In the genomic region with DNA sequence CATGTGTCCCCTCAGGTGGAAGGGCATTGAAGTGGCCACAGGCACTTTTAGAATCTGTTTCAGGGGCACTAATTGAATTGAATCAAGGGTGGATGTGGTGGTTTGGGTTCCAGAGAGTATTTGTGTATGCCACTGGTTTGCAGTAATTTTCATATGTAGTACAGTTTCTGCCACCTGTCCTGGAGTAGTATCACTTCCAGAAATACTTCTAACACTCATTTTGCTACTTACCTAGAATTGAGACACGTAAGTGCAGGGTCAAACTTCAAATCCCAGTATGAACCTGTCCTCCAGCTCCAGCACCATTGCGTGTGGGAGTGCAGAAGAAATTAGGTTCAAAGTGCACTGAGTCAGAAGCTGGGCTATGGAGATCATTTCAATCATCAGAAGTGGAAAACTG, we compare ENCODE assay signal across 16 cellular contexts. TPM values are rescaled to one million over a fixed set of nuclear protein-coding genes. Genes with fewer than 3 reads are reported as not detected.
DNase-seq lines count a peak whose midpoint lies in the region; ATAC-seq and TF ChIP-seq lines count a peak whose summit lies in the region.
"Had no signal": no experiment of that assay in that cellular context is flagged by ENCODE, and none has a peak within 500 bp of the region (broad histone marks: within the 10 kb centered on the region; RNA-seq: fewer than 3 reads in every experiment).

No MANE protein-coding gene starts in this region.

- TF ChIP-seq POLR2A in transverse colon (IDR thresholded peaks at IDR 0.05) = peak; percentile 11

- ATAC-seq in activated T-cell treated with anti-CD3 and anti-CD28 coated beads, Interleukin-2, amount 50 U/mL, for 72 hours (replicated peaks in 1 of 2) = peak; percentile 32 to 71
- ATAC-seq in HG03025 (IDR thresholded peaks at IDR 0.05; ENCODE audit: low FRiP score, unreplicated experiment) (peak; percentile 45), activated B cell treated with CpG ODN at 0.5 μM for 24 hours (ENCODE audit: low read depth) (no peak)

- peaks cover 30 to 69% (median 38%) of the 10 kb centered on the region in 4 donors for H3K4me1 ChIP-seq in transverse colon
- H3K4me1 ChIP-seq: parathyroid adenoma had no signal

- POLR2A ChIA-PET in activated B cell treated with CpG ODN at 0.5 μM for 24 hours (lab: Charles Lee) = interaction anchor here (0.7 to 1.2 kb wide), 3 partner anchors 45 to 66 kb away, joined by 3 read pairs; no protein-coding TSS in a partner anchor

- 29 to 52% methylated on average over 2 of the region's 2 CpGs for WGBS in transverse colon (ENCODE audit: low coverage in 1 of 2), 2 donors

- no peaks in the 10 kb centered on the region for H3K36me3 Mint-ChIP-seq in activated T-cell treated with anti-CD3 and anti-CD28 coated beads, Interleukin-2, amount 50 U/mL, for 72 hours (ENCODE audit: insufficient read depth in 2 of 2)
- H3K36me3 Mint-ChIP-seq in activated T-cell treated with anti-CD3 and anti-CD28 coated beads, Interleukin-2, amount 50 U/mL, for 24 hours (ENCODE audit: low read depth) = no peaks in the 10 kb centered on the region
- H3K36me3 Mint-ChIP-seq in activated B cell treated with CpG ODN at 0.5 μM for 24 hours (ENCODE audit: low read depth) = no peaks in the 10 kb centered on the region
- H3K36me3 Mint-ChIP-seq: activated naive CD4-positive, alpha-beta T cell treated with anti-CD3 and anti-CD28 coated beads, Interleukin-2, amount 50 U/mL, for 24 hours had no signal

- in situ Hi-C loops in transverse colon (cut with MboI; ENCODE audit: low pct_ligation_motif_present in 1 of 4, low pct_unique_long_range_greater_than_20kb in 1 of 4, low sequenced_read_pairs in 3 of 4) = loop anchor here in 1 of 4 donors (10.0 to 25.0 kb wide), 2 partner anchors 66 to 307 kb away; no protein-coding TSS in a partner anchor

- intact Hi-C loops in activated B cell treated with CpG ODN at 0.5 μM for 24 hours (cut with micrococcal nuclease) (loop anchor here (10.0 kb wide), 1 partner anchor 464 kb away; no protein-coding TSS in a partner anchor), transverse colon (cut with DNase I; ENCODE audit: low total_unique reads) (no loop called here)

- H3K9me3 Mint-ChIP-seq in activated T-cell treated with anti-CD3 and anti-CD28 coated beads, Interleukin-2, amount 50 U/mL, for 72 hours = no peaks in the 10 kb centered on the region
- H3K9me3 Mint-ChIP-seq in activated T-cell treated with anti-CD3 and anti-CD28 coated beads, Interleukin-2, amount 50 U/mL, for 24 hours = no peaks in the 10 kb centered on the region
- no peaks in the 10 kb centered on the region for H3K9me3 Mint-ChIP-seq in activated B cell treated with CpG ODN at 0.5 μM for 24 hours
- H3K9me3 Mint-ChIP-seq: activated naive CD4-positive, alpha-beta T cell treated with anti-CD3 and anti-CD28 coated beads, Interleukin-2, amount 50 U/mL, for 24 hours had no signal

- CTCF ChIA-PET in activated B cell treated with CpG ODN at 0.5 μM for 24 hours (lab: Charles Lee) = interaction anchor here (5.0 kb wide), 1 partner anchor 67 kb away, joined by 38 read pairs; no protein-coding TSS in a partner anchor

- H3K4me3 ChIP-seq in transverse colon = no peak overlapping the region

- H3K27me3 Mint-ChIP-seq in activated T-cell treated with anti-CD3 and anti-CD28 coated beads, Interleukin-2, amount 50 U/mL, for 72 hours (ENCODE audit: low read depth) = no peaks in the 10 kb centered on the region
- H3K27me3 Mint-ChIP-seq in activated T-cell treated with anti-CD3 and anti-CD28 coated beads, Interleukin-2, amount 50 U/mL, for 24 hours = no peaks in the 10 kb centered on the region
- H3K27me3 Mint-ChIP-seq in activated B cell treated with CpG ODN at 0.5 μM for 24 hours = peaks cover 7% of the 10 kb centered on the region
- H3K27me3 Mint-ChIP-seq: activated naive CD4-positive, alpha-beta T cell treated with anti-CD3 and anti-CD28 coated beads, Interleukin-2, amount 50 U/mL, for 24 hours had no signal

- no peak for TF ChIP-seq EP300 in transverse colon (IDR thresholded peaks at IDR 0.05; ENCODE audit: low read depth)

- no peak for TF ChIP-seq CTCF in activated B cell treated with CpG ODN at 0.5 μM for 24 hours (IDR thresholded peaks at IDR 0.05)
- no peak for TF ChIP-seq CTCF in transverse colon (IDR thresholded peaks at IDR 0.05)

- peaks cover 23% of the 10 kb centered on the region for H3K4me1 Mint-ChIP-seq in activated T-cell treated with anti-CD3 and anti-CD28 coated beads, Interleukin-2, amount 50 U/mL, for 72 hours (ENCODE audit: low read depth)
- peaks cover 31% of the 10 kb centered on the region for H3K4me1 Mint-ChIP-seq in activated T-cell treated with anti-CD3 and anti-CD28 coated beads, Interleukin-2, amount 50 U/mL, for 24 hours (ENCODE audit: low read depth)
- peaks cover 56% of the 10 kb centered on the region for H3K4me1 Mint-ChIP-seq in activated B cell treated with CpG ODN at 0.5 μM for 24 hours

- no peaks in the 10 kb centered on the region for H3K36me3 ChIP-seq in transverse colon

- peak overlapping the region; percentile 68 to 80 (median 78) for H3K27ac ChIP-seq in transverse colon
- H3K27ac ChIP-seq: parathyroid adenoma had no signal

- no peak overlapping the region for H3K4me3 Mint-ChIP-seq in activated T-cell treated with anti-CD3 and anti-CD28 coated beads, Interleukin-2, amount 50 U/mL, for 72 hours
- no peak overlapping the region for H3K4me3 Mint-ChIP-seq in activated T-cell treated with anti-CD3 and anti-CD28 coated beads, Interleukin-2, amount 50 U/mL, for 24 hours
- no peak overlapping the region for H3K4me3 Mint-ChIP-seq in activated B cell treated with CpG ODN at 0.5 μM for 24 hours
- H3K4me3 Mint-ChIP-seq: activated naive CD4-positive, alpha-beta T cell treated with anti-CD3 and anti-CD28 coated beads, Interleukin-2, amount 50 U/mL, for 24 hours had no signal

- no peaks in the 10 kb centered on the region for H3K27me3 ChIP-seq in transverse colon

- no peak overlapping the region for H3K27ac Mint-ChIP-seq in activated T-cell treated with anti-CD3 and anti-CD28 coated beads, Interleukin-2, amount 50 U/mL, for 72 hours
- no peak overlapping the region for H3K27ac Mint-ChIP-seq in activated T-cell treated with anti-CD3 and anti-CD28 coated beads, Interleukin-2, amount 50 U/mL, for 24 hours
- no peak overlapping the region for H3K27ac Mint-ChIP-seq in activated B cell treated with CpG ODN at 0.5 μM for 24 hours
- H3K27ac Mint-ChIP-seq: activated naive CD4-positive, alpha-beta T cell treated with anti-CD3 and anti-CD28 coated beads, Interleukin-2, amount 50 U/mL, for 24 hours had no signal

- no peak for DNase-seq in activated T-cell treated with anti-CD3 and anti-CD28 coated beads, Interleukin-2, amount 50 U/mL, for 72 hours
- DNase-seq in activated T-cell treated with anti-CD3 and anti-CD28 coated beads, Interleukin-2, amount 50 U/mL, for 24 hours = no peak
- DNase-seq in activated B cell treated with CpG ODN at 0.5 μM for 24 hours (peak; percentile 7), transverse colon (peak; percentile 61), NCI-H2081 (lab: John Stamatoyannopoulos, UW) (no peak), COR-L47 (lab: John Stamatoyannopoulos, UW) (no peak)
- no peak for DNase-seq in activated CD4-positive, alpha-beta T cell treated with anti-CD3 and anti-CD28 coated beads, Interleukin-2, amount 50 U/mL, for 48 hours
- DNase-seq: ACHN; activated CD4-positive, alpha-beta T cell treated with anti-CD3 and anti-CD28 coated beads, Interleukin-2, amount 50 U/mL, for 4 hours; caudate nucleus; MV-4-11; SW 1271 had no signal

- no peaks in the 10 kb centered on the region for H3K9me3 ChIP-seq in transverse colon
- H3K9me3 ChIP-seq: Caco-2 had no signal

RNA-seq across cellular contexts. Expression of a gene that starts 26.8 kb away (rescaled TPM):
- under 1 TPM; 0.19 to 0.36 TPM for total RNA-seq in activated T-cell treated with anti-CD3 and anti-CD28 coated beads, Interleukin-2, amount 50 U/mL, for 72 hours
- total RNA-seq in activated B cell treated with CpG ODN at 0.5 μM for 24 hours = 0.38 TPM in 1 of 2 replicates, not detected in the other
- 1 to 10 TPM in 3 of 4 donors, under 1 TPM in 1; 0.80 to 10.0 (median 8.0) TPM for total RNA-seq in transverse colon

RNA-seq across cellular contexts. Expression of a gene that starts 44.4 kb away (rescaled TPM):
- total RNA-seq in activated T-cell treated with anti-CD3 and anti-CD28 coated beads, Interleukin-2, amount 50 U/mL, for 72 hours = 10 to 100 TPM; 27.5 to 37.6 TPM
- total RNA-seq in activated B cell treated with CpG ODN at 0.5 μM for 24 hours (39.8 and 47.9 TPM in 2 replicates), transverse colon (100 to 1,000 TPM in 3 of 4 donors, 10 to 100 TPM in 1; 80.8 to 139 (median 117) TPM)

Comparison
In these comparisons a context has a peak if more than half of its experiments do, and no peak if none do; other contexts are left out.
1. DNase-seq: peak in activated B cell treated with CpG ODN at 0.5 μM for 24 hours (single experiment) and transverse colon (single experiment); none in activated T-cell treated with anti-CD3 and anti-CD28 coated beads, Interleukin-2, amount 50 U/mL, for 72 hours (0 of 2), activated T-cell treated with anti-CD3 and anti-CD28 coated beads, Interleukin-2, amount 50 U/mL, for 24 hours (single experiment), NCI-H2081 (0 of 2), activated CD4-positive, alpha-beta T cell treated with anti-CD3 and anti-CD28 coated beads, Interleukin-2, amount 50 U/mL, for 48 hours (0 of 2) and COR-L47 (single experiment).